In the genomic region with DNA sequence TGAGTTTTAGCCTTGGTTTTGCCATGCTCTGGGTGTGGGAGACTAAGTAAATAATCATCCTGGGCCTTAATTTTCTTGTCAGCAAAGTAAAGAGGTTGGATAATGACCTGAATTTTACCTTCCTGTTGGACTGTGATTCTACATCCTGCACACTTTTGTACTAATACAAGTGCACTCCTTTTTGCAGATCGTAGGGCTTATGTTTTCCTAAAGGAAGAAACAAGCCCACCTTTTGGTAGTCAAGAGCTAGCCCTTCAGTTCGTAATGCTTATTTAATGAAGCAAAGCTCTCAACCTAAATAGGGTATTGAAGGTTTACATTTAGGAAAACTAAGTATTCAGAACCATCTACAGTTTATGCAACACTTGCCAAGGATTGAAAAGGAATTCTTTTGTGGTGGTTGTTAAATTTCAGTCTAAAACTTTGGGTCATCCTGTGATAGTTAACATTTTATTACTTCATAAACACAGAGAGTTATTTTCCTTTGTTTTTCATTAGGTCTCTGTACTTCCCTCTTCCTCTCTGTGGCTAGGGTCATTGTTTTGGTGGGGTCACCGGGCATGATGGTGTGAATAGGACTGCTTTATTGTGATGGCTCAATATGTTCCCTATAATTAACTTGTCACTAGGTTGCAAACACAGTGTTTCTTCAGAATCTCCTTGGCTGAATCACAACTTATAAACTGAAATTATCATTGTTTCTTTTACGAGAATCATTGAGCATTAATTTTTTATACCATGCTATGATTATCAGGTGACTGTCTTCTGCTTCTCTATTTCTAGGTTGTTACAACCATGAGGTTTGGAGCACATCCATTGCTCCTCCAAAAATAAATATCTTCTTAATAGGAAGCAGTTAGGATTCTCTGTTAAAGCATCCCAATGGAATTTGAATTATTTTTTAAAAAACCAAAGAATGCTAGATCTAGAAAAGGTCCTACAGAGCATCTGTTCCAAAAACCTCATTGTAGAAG, we compare ENCODE assay signal across 29 cellular contexts. TPM values are rescaled to one million over a fixed set of nuclear protein-coding genes. Genes with fewer than 3 reads are reported as not detected.
DNase-seq lines count a peak whose midpoint lies in the region; TF ChIP-seq lines count a peak whose summit lies in the region.
"Had no signal": no experiment of that assay in that cellular context is flagged by ENCODE, and none has a peak within 500 bp of the region (broad histone marks: within the 10 kb centered on the region; RNA-seq: fewer than 3 reads in every experiment).

No MANE protein-coding gene starts in this region.

- intact Hi-C loops in activated T-helper 2 cell treated with anti-CD3 and anti-CD28 coated beads, Interferon-gamma antibody, Interleukin-2, Interleukin-4, amounts not matched to agents 10 μg/mL and 5 μg/mL and 100 μg/mL, durations not matched to agents 14 hours and 24 hours and 36 hours (cut with micrococcal nuclease): no loop called here

- CTCF ChIA-PET in RWPE1 (lab: Yijun Ruan, JAX): interaction anchor here (0.5 to 1.2 kb wide), 2 partner anchors 157 to 775 kb away, joined by 3 to 4 read pairs; no protein-coding TSS in a partner anchor

- no peaks in the 10 kb centered on the region for H3K36me3 Mint-ChIP-seq in endothelial cell (ENCODE audit: low read depth, unreplicated experiment)
- no peaks in the 10 kb centered on the region for H3K36me3 Mint-ChIP-seq in activated T-helper 2 cell treated with anti-CD3 and anti-CD28 coated beads, Interferon-gamma antibody, Interleukin-2, Interleukin-4, amounts not matched to agents 10 μg/mL and 5 μg/mL and 100 μg/mL, durations not matched to agents 14 hours and 24 hours and 36 hours (ENCODE audit: low read depth)
- H3K36me3 Mint-ChIP-seq: activated CD4-positive, alpha-beta memory T cell treated with anti-CD3 and anti-CD28 coated beads for 36 hours; activated naive CD8-positive, alpha-beta T cell; immature natural killer cell; T-cell had no signal

- POLR2A ChIA-PET in RWPE1 (lab: Yijun Ruan, JAX; ENCODE audit: low non-redundant PET): no interaction called here

- TF ChIP-seq CTCF in endothelial cell (IDR thresholded peaks at IDR 0.05; ENCODE audit: unreplicated experiment) (no peak), RWPE1 (conservative IDR thresholded peaks at IDR 0.05; ENCODE audit: low read depth) (no peak)

- H3K27me3 Mint-ChIP-seq in endothelial cell (ENCODE audit: unreplicated experiment): no peaks in the 10 kb centered on the region
- H3K27me3 Mint-ChIP-seq in activated T-helper 2 cell treated with anti-CD3 and anti-CD28 coated beads, Interferon-gamma antibody, Interleukin-2, Interleukin-4, amounts not matched to agents 10 μg/mL and 5 μg/mL and 100 μg/mL, durations not matched to agents 14 hours and 24 hours and 36 hours (ENCODE audit: low read depth): no peaks in the 10 kb centered on the region
- H3K27me3 Mint-ChIP-seq: activated CD4-positive, alpha-beta memory T cell treated with anti-CD3 and anti-CD28 coated beads for 36 hours; T-cell had no signal

- DNase-seq in HT-29 (ENCODE audit: low spot score): peak; percentile 18
- DNase-seq in NCI-H748 treated with DMSO at 0.1 percent for 48 hours (lab: John Stamatoyannopoulos, UW): peak; percentile 52
- DNase-seq in endothelial cell (ENCODE audit: low spot score): no peak
- peak; percentile 5 for DNase-seq in renal cortical epithelial cell (ENCODE audit: low read depth)
- no peak for DNase-seq in NCI-H187 (lab: John Stamatoyannopoulos, UW)
- no peak for DNase-seq in RWPE1 (ENCODE audit: low spot score)
- DNase-seq in activated T-helper 2 cell treated with anti-CD3 and anti-CD28 coated beads, Interferon-gamma antibody, Interleukin-2, Interleukin-4, amounts not matched to agents 10 μg/mL and 5 μg/mL and 100 μg/mL, durations not matched to agents 14 hours and 24 hours and 36 hours (ENCODE audit: low spot score): no peak
- DNase-seq in NCI-H146 (lab: John Stamatoyannopoulos, UW): no peak
- DNase-seq: activated CD4-positive, alpha-beta memory T cell treated with anti-CD3 and anti-CD28 coated beads for 36 hours; CD4-positive, alpha-beta T cell; cerebellar nuclear complex; DMS153; GDM1; H9; immature natural killer cell; Karpas-422; left ventricle myocardium superior; midbrain; NCI-H2029 treated with DMSO at 0.1 percent for 48 hours; NK-92 treated with Interleukin-12 subunit alpha and Interleukin-12 subunit beta, amount 100 ng/mL, for 24 hours; right cardiac atrium; SJCRH30; T-cell; trophoblast cell had no signal

- H3K9me3 Mint-ChIP-seq in endothelial cell (ENCODE audit: unreplicated experiment): no peaks in the 10 kb centered on the region
- no peaks in the 10 kb centered on the region for H3K9me3 Mint-ChIP-seq in activated T-helper 2 cell treated with anti-CD3 and anti-CD28 coated beads, Interferon-gamma antibody, Interleukin-2, Interleukin-4, amounts not matched to agents 10 μg/mL and 5 μg/mL and 100 μg/mL, durations not matched to agents 14 hours and 24 hours and 36 hours
- H3K9me3 Mint-ChIP-seq: activated CD4-positive, alpha-beta memory T cell treated with anti-CD3 and anti-CD28 coated beads for 36 hours; CD4-positive, alpha-beta T cell; H9; T-cell had no signal

- peak overlapping the region; percentile 32 for H3K27ac Mint-ChIP-seq in endothelial cell (ENCODE audit: unreplicated experiment)
- H3K27ac Mint-ChIP-seq in activated T-helper 2 cell treated with anti-CD3 and anti-CD28 coated beads, Interferon-gamma antibody, Interleukin-2, Interleukin-4, amounts not matched to agents 10 μg/mL and 5 μg/mL and 100 μg/mL, durations not matched to agents 14 hours and 24 hours and 36 hours: no peak overlapping the region
- H3K27ac Mint-ChIP-seq: activated CD4-positive, alpha-beta memory T cell treated with anti-CD3 and anti-CD28 coated beads for 36 hours; activated naive CD8-positive, alpha-beta T cell; CD4-positive, alpha-beta T cell; immature natural killer cell; T-cell had no signal

- no peak overlapping the region for H3K4me3 Mint-ChIP-seq in endothelial cell (ENCODE audit: unreplicated experiment)
- no peak overlapping the region for H3K4me3 Mint-ChIP-seq in activated T-helper 2 cell treated with anti-CD3 and anti-CD28 coated beads, Interferon-gamma antibody, Interleukin-2, Interleukin-4, amounts not matched to agents 10 μg/mL and 5 μg/mL and 100 μg/mL, durations not matched to agents 14 hours and 24 hours and 36 hours (ENCODE audit: low read depth)
- H3K4me3 Mint-ChIP-seq: activated CD4-positive, alpha-beta memory T cell treated with anti-CD3 and anti-CD28 coated beads for 36 hours; activated naive CD8-positive, alpha-beta T cell; CD4-positive, alpha-beta T cell; H9; immature natural killer cell; T-cell had no signal

- H3K27ac ChIP-seq in RWPE1: no peak overlapping the region
- H3K27ac ChIP-seq: hepatocyte, parathyroid adenoma, SJCRH30 had no signal

- H3K4me1 Mint-ChIP-seq in endothelial cell (ENCODE audit: unreplicated experiment): peaks cover 23% of the 10 kb centered on the region
- H3K4me1 Mint-ChIP-seq in activated T-helper 2 cell treated with anti-CD3 and anti-CD28 coated beads, Interferon-gamma antibody, Interleukin-2, Interleukin-4, amounts not matched to agents 10 μg/mL and 5 μg/mL and 100 μg/mL, durations not matched to agents 14 hours and 24 hours and 36 hours (ENCODE audit: low read depth): no peaks in the 10 kb centered on the region
- H3K4me1 Mint-ChIP-seq: immature natural killer cell, T-cell had no signal

RNA-seq across cellular contexts. Expression of a gene that starts 28.5 kb away (rescaled TPM):
- 0.39 and 0.76 TPM in 2 replicates for total RNA-seq in HT-29 (2014; rRNA removed; shearing (Covaris generic))
- total RNA-seq in endothelial cell (ENCODE audit: unreplicated experiment): 4.3 TPM
- total RNA-seq in renal cortical epithelial cell: 0.25 TPM in 1 of 2 replicates, not detected in the other
- not detected in 2 replicates for total RNA-seq in activated T-helper 2 cell treated with anti-CD3 and anti-CD28 coated beads, Interferon-gamma antibody, Interleukin-2, Interleukin-4, amounts not matched to agents 10 μg/mL and 5 μg/mL and 100 μg/mL, durations not matched to agents 14 hours and 24 hours and 36 hours
- total RNA-seq: activated CD4-positive, alpha-beta memory T cell treated with anti-CD3 and anti-CD28 coated beads for 36 hours; CD4-positive, alpha-beta T cell; frontal cortex; NCI-H460 had no signal

Comparison
In these comparisons a context has a peak if more than half of its experiments do, and no peak if none do; other contexts are left out.
1. DNase-seq: peak in HT-29 (single experiment), NCI-H748 treated with DMSO at 0.1 percent for 48 hours (single experiment) and renal cortical epithelial cell (single experiment); none in endothelial cell (single experiment), NCI-H187 (0 of 2), RWPE1 (single experiment), activated T-helper 2 cell treated with anti-CD3 and anti-CD28 coated beads, Interferon-gamma antibody, Interleukin-2, Interleukin-4, amounts not matched to agents 10 μg/mL and 5 μg/mL and 100 μg/mL, durations not matched to agents 14 hours and 24 hours and 36 hours (single experiment) and NCI-H146 (single experiment).